In genomic region chr17:35797370-35797769, GRCh38 we compare ENCODE assay signal across 15 cellular contexts. TPM values are rescaled to one million over a fixed set of nuclear protein-coding genes. Genes with fewer than 3 reads are reported as not detected.
DNase-seq lines count a peak whose midpoint lies in the region; ATAC-seq and TF ChIP-seq lines count a peak whose summit lies in the region.
"Had no signal": no experiment of that assay in that cellular context is flagged by ENCODE, and none has a peak within 500 bp of the region (broad histone marks: within the 10 kb centered on the region; RNA-seq: fewer than 3 reads in every experiment).

No MANE protein-coding gene starts in this region.

- H3K36me3 ChIP-seq in osteoblast (ENCODE audit: insufficient read depth, low read length) (no peaks in the 10 kb centered on the region), gastrocnemius medialis (no peaks in the 10 kb centered on the region)
- H3K36me3 ChIP-seq: BLaER1 had no signal

- H3K4me1 ChIP-seq in osteoblast (ENCODE audit: insufficient read depth, low read length) (peaks cover 9% of the 10 kb centered on the region), gastrocnemius medialis (peaks cover 7 to 28% of the 10 kb centered on the region in 2 donors), foreskin keratinocyte (no peaks in the 10 kb centered on the region)

- ATAC-seq in CD4-positive, alpha-beta T cell (ENCODE audit: poor library complexity) = no peak
- ATAC-seq in T-cell (replicated peaks in 1 of 4) (no peak), gastrocnemius medialis (no peak), foreskin keratinocyte (no peak)
- ATAC-seq: HCT116 had no signal

- CTCF ChIA-PET in CD4-positive, alpha-beta T cell (lab: Charles Lee) = interaction anchor here (0.8 to 3.6 kb wide), 3 partner anchors 12 to 50 kb away, joined by 3 to 16 read pairs (median 15); partner anchors contain the start of gene TAF15
- CTCF ChIA-PET in T-cell (lab: Charles Lee) = interaction anchor here in 1 of 2 donors (1.2 kb wide), 1 partner anchor 11 kb away, joined by 3 read pairs; no protein-coding TSS in a partner anchor

- H2AFZ ChIP-seq in osteoblast (ENCODE audit: low read length) = no peak overlapping the region
- H2AFZ ChIP-seq: GM23248 had no signal

- H3K4me1 Mint-ChIP-seq in CD4-positive, alpha-beta T cell (ENCODE audit: low read depth) = peaks cover 48% of the 10 kb centered on the region
- peaks cover 30 to 35% (median 33%) of the 10 kb centered on the region in 3 donors for H3K4me1 Mint-ChIP-seq in T-cell

- peak; percentile 17 for DNase-seq in activated CD4-positive, CD25-positive, alpha-beta regulatory T cell treated with anti-CD3 and anti-CD28 coated beads, Interleukin-2, amount 50 U/mL, for 72 hours
- DNase-seq in activated CD4-positive, CD25-positive, alpha-beta regulatory T cell (lab: John Stamatoyannopoulos, UW) = no peak
- DNase-seq in CD4-positive, alpha-beta T cell = no peak
- DNase-seq in T-cell (no peak), osteoblast (ENCODE audit: insufficient read length, low spot score, missing footprints) (peak; percentile 45), gastrocnemius medialis (no peak), foreskin keratinocyte (no peak), anterior cingulate cortex (lab: John Stamatoyannopoulos, UW) (no peak)
- DNase-seq: AML-193, GM23248 had no signal

- intact Hi-C loops in CD4-positive, alpha-beta T cell (cut with DNase I, micrococcal nuclease) = no loop called here
- intact Hi-C loops in gastrocnemius medialis (cut with DNase I; ENCODE audit: low total_unique reads) = no loop called here

- H3K27me3 ChIP-seq in CD4-positive, alpha-beta T cell (ENCODE audit: control insufficient read depth, insufficient read depth, low read length) = peaks cover 22% of the 10 kb centered on the region
- H3K27me3 ChIP-seq in osteoblast (ENCODE audit: insufficient read depth, low read length) = peaks cover 60% of the 10 kb centered on the region
- H3K27me3 ChIP-seq in gastrocnemius medialis = peaks cover 28 to 34% (median 29%) of the 10 kb centered on the region in 3 donors
- H3K27me3 ChIP-seq in foreskin keratinocyte = no peaks in the 10 kb centered on the region

- no peaks in the 10 kb centered on the region for H4K20me1 ChIP-seq in osteoblast (ENCODE audit: insufficient read depth, low read length)

- no peak overlapping the region for H3K4me2 ChIP-seq in osteoblast (ENCODE audit: insufficient read depth, low read length)
- H3K4me2 ChIP-seq: BLaER1 had no signal

- no peak for TF ChIP-seq POLR2A in gastrocnemius medialis (IDR thresholded peaks at IDR 0.05)

- H3K9me3 Mint-ChIP-seq in CD4-positive, alpha-beta T cell = no peaks in the 10 kb centered on the region
- no peaks in the 10 kb centered on the region for H3K9me3 Mint-ChIP-seq in T-cell

- H3K9me3 ChIP-seq in CD4-positive, alpha-beta T cell (ENCODE audit: control insufficient read depth, low read length) = no peaks in the 10 kb centered on the region
- no peaks in the 10 kb centered on the region for H3K9me3 ChIP-seq in osteoblast (ENCODE audit: low read depth, low read length)
- H3K9me3 ChIP-seq in gastrocnemius medialis = no peaks in the 10 kb centered on the region
- H3K9me3 ChIP-seq: BLaER1 had no signal

- no peaks in the 10 kb centered on the region for H3K79me2 ChIP-seq in osteoblast (ENCODE audit: insufficient read depth, low read length)

- H3K4me3 ChIP-seq in osteoblast (ENCODE audit: insufficient read depth, low read length) (no peak overlapping the region), gastrocnemius medialis (no peak overlapping the region)
- H3K4me3 ChIP-seq: BLaER1, GM23248 had no signal

- POLR2A ChIA-PET in CD4-positive, alpha-beta T cell (lab: Charles Lee) = interaction anchor here (1.3 to 7.9 kb wide), 3 partner anchors 12 to 227 kb away, joined by 4 to 49 read pairs (median 13); partner anchors contain the start of gene TAF15
- POLR2A ChIA-PET in T-cell (lab: Charles Lee) = interaction anchor here (0.6 kb wide), 2 partner anchors 19 to 23 kb away, joined by 3 to 5 read pairs; no protein-coding TSS in a partner anchor

- H3K4me3 Mint-ChIP-seq in CD4-positive, alpha-beta T cell = peak overlapping the region; percentile 48
- H3K4me3 Mint-ChIP-seq in T-cell = peak overlapping the region in 2 of 3 donors; percentile 21 to 23

- H3K27ac ChIP-seq in CD4-positive, alpha-beta T cell (ENCODE audit: low read depth, low read length) = no peak overlapping the region
- H3K27ac ChIP-seq in osteoblast (ENCODE audit: low read depth, low read length) (no peak overlapping the region), gastrocnemius medialis (no peak overlapping the region), foreskin keratinocyte (no peak overlapping the region)
- H3K27ac ChIP-seq: 22Rv1, BLaER1, GM23248 had no signal

- TF ChIP-seq CTCF in CD4-positive, alpha-beta T cell (IDR thresholded peaks at IDR 0.05) = no peak
- no peak for TF ChIP-seq CTCF in osteoblast (IDR thresholded peaks at IDR 0.05; ENCODE audit: extremely low read depth, low read depth, low read length)
- TF ChIP-seq CTCF in gastrocnemius medialis (IDR thresholded peaks at IDR 0.05 in 4 of 5, conservative IDR thresholded peaks at IDR 0.05 in 1 of 5) = no peak
- TF ChIP-seq CTCF in foreskin keratinocyte (conservative IDR thresholded peaks at IDR 0.05) = no peak

- no peaks in the 10 kb centered on the region for H3K36me3 Mint-ChIP-seq in CD4-positive, alpha-beta T cell (ENCODE audit: low read depth)
- H3K36me3 Mint-ChIP-seq in T-cell = no peaks in the 10 kb centered on the region

- peaks cover 25% of the 10 kb centered on the region for H3K27me3 Mint-ChIP-seq in CD4-positive, alpha-beta T cell
- H3K27me3 Mint-ChIP-seq in T-cell = peaks cover 7 to 42% of the 10 kb centered on the region in 2 donors

- no peak overlapping the region for H3K27ac Mint-ChIP-seq in CD4-positive, alpha-beta T cell
- H3K27ac Mint-ChIP-seq in T-cell = no peak overlapping the region

- in situ Hi-C loops in gastrocnemius medialis (cut with MboI; ENCODE audit: low sequenced_read_pairs in 4 of 4) = no loop called here

RNA-seq across cellular contexts. Expression of gene MMP28, which starts 1.9 kb away (rescaled TPM):
- 1 to 10 TPM; 6.7 to 9.9 TPM for total RNA-seq in CD4-positive, alpha-beta T cell
- total RNA-seq in T-cell (10 to 100 TPM in 2 of 5 donors, 1 to 10 TPM in 3; 3.4 to 11.4 (median 6.9) TPM), osteoblast (1.2 and 1.8 TPM in 2 replicates), gastrocnemius medialis (10 to 100 TPM in 1 of 4 donors, 1 to 10 TPM in 3; 3.1 to 10.3 (median 5.9) TPM), foreskin keratinocyte (4.1 and 4.5 TPM in 2 replicates)
- 4.5 and 5.5 TPM in 2 replicates for polyA plus RNA-seq in foreskin keratinocyte
- total RNA-seq: A673, GM23248 had no signal
- polyA plus RNA-seq: GM23248 had no signal

RNA-seq across cellular contexts. Expression of gene TAF15, which starts 11.9 kb away (rescaled TPM):
- total RNA-seq in CD4-positive, alpha-beta T cell = 100 to 1,000 TPM; 114 to 119 TPM
- 100 to 1,000 TPM; 186 to 228 (median 201) TPM for total RNA-seq in T-cell
- 53.3 and 55.0 TPM in 2 replicates for total RNA-seq in osteoblast
- 10 to 100 TPM; 25.2 to 39.5 (median 31.6) TPM for total RNA-seq in gastrocnemius medialis
- total RNA-seq in foreskin keratinocyte = 99.6 and 106 TPM in 2 replicates
- polyA plus RNA-seq in foreskin keratinocyte = 121 and 144 TPM in 2 replicates

RNA-seq across cellular contexts. Expression of gene C17orf50, which starts 36.7 kb away (rescaled TPM):
- not detected for total RNA-seq in CD4-positive, alpha-beta T cell
- total RNA-seq in T-cell = not detected
- total RNA-seq in osteoblast = not detected in 2 replicates
- not detected for total RNA-seq in gastrocnemius medialis
- not detected in 2 replicates for total RNA-seq in foreskin keratinocyte
- not detected in 2 replicates for polyA plus RNA-seq in foreskin keratinocyte
- total RNA-seq: A673, Daoy, GM23248 had no signal
- polyA plus RNA-seq: GM23248 had no signal

RNA-seq across cellular contexts. Expression of gene GAS2L2, which starts 44.3 kb away (rescaled TPM):
- under 1 TPM; 0.19 to 0.22 TPM for total RNA-seq in CD4-positive, alpha-beta T cell
- total RNA-seq in T-cell (under 1 TPM in 4 of 5 donors, not detected in 1; 0.07 to 0.26 (median 0.21) TPM), osteoblast (not detected in 2 replicates), gastrocnemius medialis (under 1 TPM in 2 of 4 donors, not detected in 2; 0.15 to 0.75 TPM), foreskin keratinocyte (not detected in 2 replicates)
- polyA plus RNA-seq in foreskin keratinocyte = not detected in 2 replicates
- total RNA-seq: A673, Daoy, GM23248 had no signal
- polyA plus RNA-seq: GM23248 had no signal

Comparison
In these comparisons a context has a peak if more than half of its experiments do, and no peak if none do; other contexts are left out.
1. DNase-seq: peak in activated CD4-positive, CD25-positive, alpha-beta regulatory T cell treated with anti-CD3 and anti-CD28 coated beads, Interleukin-2, amount 50 U/mL, for 72 hours (single experiment) and osteoblast (single experiment); none in activated CD4-positive, CD25-positive, alpha-beta regulatory T cell (0 of 4), CD4-positive, alpha-beta T cell (0 of 10), T-cell (0 of 34), gastrocnemius medialis (0 of 2), foreskin keratinocyte (0 of 2) and anterior cingulate cortex (0 of 58).